Comparison of ENCODE assay signal across 1 cellular context in genomic region chrX:153946910-153947769, GRCh38.
TF ChIP-seq lines count a peak whose summit lies in the region.

No MANE protein-coding gene starts in this region.

TF ChIP-seq in SK-N-SH, 30 proteins besides CTCF, POLR2A, EP300 and RAD21:
- TF ChIP-seq NRF1 (IDR thresholded peaks at IDR 0.05; ENCODE audit: low read depth, low read length) (no peak), MAX (IDR thresholded peaks at IDR 0.05; ENCODE audit: low read depth) (0 out of 2 replicates have a peak, but pooled peaks have one; percentile 17), PBX3 (IDR thresholded peaks at IDR 0.05) (no peak), SMC3 (IDR thresholded peaks at IDR 0.05; ENCODE audit: low read depth, low read length) (peak; percentile 79), TEAD4 (IDR thresholded peaks at IDR 0.05; ENCODE audit: borderline replicate concordance, insufficient read depth) (no peak)
